1 cellular context compared by ENCODE assay signal in genomic region chr1:85612704-85613361, GRCh38.
A peak's percentile ranks its signal among the peaks of the same experiment; 100 is the strongest.
TF ChIP-seq lines count a peak whose summit lies in the region.

No MANE protein-coding gene starts in this region.

TF ChIP-seq in IMR-90, 13 proteins besides CTCF, POLR2A, EP300 and RAD21 (continued from another document):
- TF ChIP-seq, protein P1, sequence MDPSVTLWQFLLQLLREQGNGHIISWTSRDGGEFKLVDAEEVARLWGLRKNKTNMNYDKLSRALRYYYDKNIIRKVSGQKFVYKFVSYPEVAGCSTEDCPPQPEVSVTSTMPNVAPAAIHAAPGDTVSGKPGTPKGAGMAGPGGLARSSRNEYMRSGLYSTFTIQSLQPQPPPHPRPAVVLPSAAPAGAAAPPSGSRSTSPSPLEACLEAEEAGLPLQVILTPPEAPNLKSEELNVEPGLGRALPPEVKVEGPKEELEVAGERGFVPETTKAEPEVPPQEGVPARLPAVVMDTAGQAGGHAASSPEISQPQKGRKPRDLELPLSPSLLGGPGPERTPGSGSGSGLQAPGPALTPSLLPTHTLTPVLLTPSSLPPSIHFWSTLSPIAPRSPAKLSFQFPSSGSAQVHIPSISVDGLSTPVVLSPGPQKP (IDR thresholded peaks at IDR 0.05; ENCODE audit: borderline replicate concordance, low read depth, low read length) = no peak
- TF ChIP-seq CEBPB (IDR thresholded peaks at IDR 0.05; ENCODE audit: low read depth, low read length) = peak; percentile 43; the same call in 1 of the 2 replicates
